13 cellular contexts compared by ENCODE assay signal in genomic region chr9:126756876-126757415, GRCh38. TPM values are rescaled to one million over a fixed set of nuclear protein-coding genes. Genes with fewer than 3 reads are reported as not detected.
DNase-seq lines count a peak whose midpoint lies in the region; ATAC-seq and TF ChIP-seq lines count a peak whose summit lies in the region.
"Had no signal": no experiment of that assay in that cellular context is flagged by ENCODE, and none has a peak within 500 bp of the region (broad histone marks: within the 10 kb centered on the region; RNA-seq: fewer than 3 reads in every experiment).

No MANE protein-coding gene starts in this region.

- no peak overlapping the region for H3K9ac ChIP-seq in PC-3 (ENCODE audit: low read length)

- in situ Hi-C loops in SK-MEL-5 (cut with HindIII; ENCODE audit: low pct_unique_long_range_greater_than_20kb, low sequenced_read_pairs): no loop called here

- H2AFZ ChIP-seq in PC-3 (ENCODE audit: low read length) (no peak overlapping the region), PC-9 (no peak overlapping the region)

- no peak overlapping the region for H3K4me2 ChIP-seq in PC-3 (ENCODE audit: low read length)
- H3K4me2 ChIP-seq in PC-9: no peak overlapping the region

- no peaks in the 10 kb centered on the region for H3K9me2 ChIP-seq in PC-3 (replicated peaks; ENCODE audit: low read length)
- H3K9me2 ChIP-seq in PC-9 (ENCODE audit: insufficient read depth): no peaks in the 10 kb centered on the region

- POLR2A ChIA-PET in PC-3 (lab: Charles Lee; ENCODE audit: unreplicated experiment): no interaction called here
- POLR2A ChIA-PET in PC-9 (lab: Charles Lee; ENCODE audit: unreplicated experiment): no interaction called here

- H3K27me3 ChIP-seq in PC-3 (ENCODE audit: low read length): peaks cover 28% of the 10 kb centered on the region
- peaks cover 53% of the 10 kb centered on the region for H3K27me3 ChIP-seq in PC-9 (ENCODE audit: insufficient read depth, low read depth)
- H3K27me3 ChIP-seq: foreskin keratinocyte had no signal

- H3K27ac ChIP-seq in PC-3 (ENCODE audit: low read length) (no peak overlapping the region), PC-9 (no peak overlapping the region)
- H3K27ac ChIP-seq: 22Rv1, foreskin keratinocyte, WERI-Rb-1 had no signal

- no peaks in the 10 kb centered on the region for H4K20me1 ChIP-seq in PC-3 (ENCODE audit: low read length)
- no peaks in the 10 kb centered on the region for H4K20me1 ChIP-seq in PC-9 (ENCODE audit: insufficient read depth)

- BruUV-seq in PC-3 (replicated peaks; lab: Mats Ljungman, UMichigan) (no TSS peak), PC-9 (replicated peaks; lab: Mats Ljungman, UMichigan) (no TSS peak)

- TF ChIP-seq CTCF in PC-3 (conservative IDR thresholded peaks at IDR 0.05; ENCODE audit: low read depth, low read length) (no peak), PC-9 (conservative IDR thresholded peaks at IDR 0.05) (no peak)

- H3K79me2 ChIP-seq in PC-3 (ENCODE audit: low read length) (no peaks in the 10 kb centered on the region), PC-9 (ENCODE audit: low read depth) (no peaks in the 10 kb centered on the region)

- no peak overlapping the region for H3K4me3 ChIP-seq in PC-3 (ENCODE audit: low read length)
- H3K4me3 ChIP-seq in PC-9: no peak overlapping the region

- DNase-seq in DMS 273 (lab: John Stamatoyannopoulos, UW; ENCODE audit: unreplicated experiment) (peak; percentile 41), DMS 273 treated with DMSO at 0.1 percent for 48 hours (lab: John Stamatoyannopoulos, UW) (no peak), NAMALWA (ENCODE audit: low spot score) (peak; percentile 12), NCI-H2107 treated with DMSO at 0.1 percent for 48 hours (lab: John Stamatoyannopoulos, UW; ENCODE audit: unreplicated experiment) (peak; percentile 92), SK-MEL-5 (ENCODE audit: low read depth, low spot score) (peak; percentile 9), PC-3 (no peak), PC-9 (no peak), kidney glomerular epithelial cell (lab: John Stamatoyannopoulos, UW) (no peak)
- DNase-seq: activated CD8-positive, alpha-beta T cell treated with anti-CD3 and anti-CD28 coated beads, Interleukin-2, amount 10 ng/mL, durations not matched to agents 7 days and 5 days; foreskin keratinocyte; NCI-H526 treated with DMSO at 0.1 percent for 48 hours; WERI-Rb-1 had no signal

- no peaks in the 10 kb centered on the region for H3K4me1 ChIP-seq in PC-3 (ENCODE audit: insufficient read depth, low read length)
- H3K4me1 ChIP-seq in PC-9 (replicated peaks; ENCODE audit: insufficient read depth): no peaks in the 10 kb centered on the region
- H3K4me1 ChIP-seq: foreskin keratinocyte had no signal

- intact Hi-C loops in PC-3 (cut with micrococcal nuclease): no loop called here
- intact Hi-C loops in PC-9 (cut with micrococcal nuclease; ENCODE audit: unreplicated experiment): no loop called here

- no peak for ATAC-seq in PC-3
- ATAC-seq: activated CD8-positive, alpha-beta T cell treated with anti-CD3 and anti-CD28 coated beads, Interleukin-2, amount 10 ng/mL, durations not matched to agents 7 days and 5 days; foreskin keratinocyte had no signal

- H3K36me3 ChIP-seq in PC-3 (ENCODE audit: low read depth, low read length) (no peaks in the 10 kb centered on the region), PC-9 (ENCODE audit: low read depth) (no peaks in the 10 kb centered on the region)
- H3K36me3 ChIP-seq: WERI-Rb-1 had no signal

- CTCF ChIA-PET in PC-3 (lab: Charles Lee): no interaction called here
- CTCF ChIA-PET in PC-9 (lab: Charles Lee): no interaction called here

- H3F3A ChIP-seq in PC-3 (ENCODE audit: low read length, unreplicated experiment) (no peaks in the 10 kb centered on the region), PC-9 (ENCODE audit: insufficient read depth, low read depth) (no peaks in the 10 kb centered on the region)

- H3K9me3 ChIP-seq in PC-3 (ENCODE audit: low read length): no peaks in the 10 kb centered on the region
- H3K9me3 ChIP-seq in PC-9 (ENCODE audit: insufficient read depth, low read depth): no peaks in the 10 kb centered on the region

RNA-seq across cellular contexts. Expression of gene ZBTB43, which starts 47.9 kb away (rescaled TPM):
- total RNA-seq in SK-MEL-5 (2014; rRNA removed; shearing (Covaris generic)): 7.6 and 68.4 TPM in 2 replicates
- polyA plus RNA-seq in SK-MEL-5 (2015; cell fraction: cytosol; rRNA removed): 5.5 and 9.0 TPM in 2 replicates
- polyA plus RNA-seq in SK-MEL-5 (2015; cell fraction: nucleus; rRNA removed): 13.0 and 21.6 TPM in 2 replicates
- total RNA-seq in PC-3 (2014; rRNA removed) (5.9 and 36.1 TPM in 2 replicates), PC-9 (2021) (12.1 and 18.4 TPM in 2 replicates)

Comparison
In these comparisons a context has a peak if more than half of its experiments do, and no peak if none do; other contexts are left out.
1. DNase-seq: peak in DMS 273 (single experiment), NAMALWA (single experiment), NCI-H2107 treated with DMSO at 0.1 percent for 48 hours (single experiment) and SK-MEL-5 (single experiment); none in DMS 273 treated with DMSO at 0.1 percent for 48 hours (single experiment), PC-3 (single experiment), PC-9 (0 of 2) and kidney glomerular epithelial cell (single experiment).